Comparison of ENCODE assay signal across 9 cellular contexts in the genomic region with DNA sequence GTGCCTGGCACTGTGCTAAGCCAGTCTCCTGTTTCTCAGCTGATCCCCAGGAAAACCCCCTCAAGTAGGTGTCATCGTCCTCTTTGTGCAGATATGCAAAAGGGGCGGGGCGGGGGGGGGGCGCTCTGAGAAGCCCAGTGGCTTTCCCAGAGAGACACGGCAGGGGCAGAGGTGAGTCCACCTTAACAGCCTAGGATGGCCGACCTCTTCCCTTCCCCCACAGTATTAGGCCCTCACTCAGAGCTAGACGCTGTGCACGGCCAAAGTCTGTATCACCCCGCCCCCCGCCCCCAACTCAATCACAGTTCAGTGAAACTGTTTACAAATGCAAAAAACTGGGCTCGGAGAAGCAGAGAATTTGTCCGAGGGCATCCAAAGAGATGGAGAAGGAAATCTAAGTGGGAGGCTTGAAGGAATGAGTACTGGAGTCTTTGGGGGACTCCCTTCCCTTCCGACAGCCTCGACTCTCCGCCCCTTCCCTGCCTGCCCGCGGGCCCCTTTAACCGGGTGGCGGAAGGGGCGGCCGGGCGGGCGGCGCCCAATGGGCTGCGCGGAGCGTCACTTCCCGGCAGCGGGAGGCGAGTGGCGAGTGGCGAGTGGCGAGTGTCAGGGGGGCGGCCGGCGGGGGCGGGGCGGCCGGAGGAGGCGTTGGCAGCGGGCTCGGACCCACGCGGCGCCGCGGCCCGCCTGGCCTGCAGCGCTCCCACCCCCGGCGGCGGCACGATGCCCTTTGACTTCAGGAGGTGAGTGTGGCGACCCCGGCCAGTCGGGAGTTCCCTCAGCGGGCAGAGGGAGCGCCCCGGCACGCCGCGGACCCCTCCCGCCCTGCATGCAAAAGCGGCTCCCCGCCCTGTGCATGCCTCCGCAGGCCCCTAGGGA. TPM values are rescaled to one million over a fixed set of nuclear protein-coding genes. Genes with fewer than 3 reads are reported as not detected.
DNase-seq lines count a peak whose midpoint lies in the region; ATAC-seq, FAIRE-seq and TF ChIP-seq lines count a peak whose summit lies in the region.
"Had no signal": no experiment of that assay in that cellular context is flagged by ENCODE, and none has a peak within 500 bp of the region (broad histone marks: within the 10 kb centered on the region; RNA-seq: fewer than 3 reads in every experiment).

A gene with protein sequence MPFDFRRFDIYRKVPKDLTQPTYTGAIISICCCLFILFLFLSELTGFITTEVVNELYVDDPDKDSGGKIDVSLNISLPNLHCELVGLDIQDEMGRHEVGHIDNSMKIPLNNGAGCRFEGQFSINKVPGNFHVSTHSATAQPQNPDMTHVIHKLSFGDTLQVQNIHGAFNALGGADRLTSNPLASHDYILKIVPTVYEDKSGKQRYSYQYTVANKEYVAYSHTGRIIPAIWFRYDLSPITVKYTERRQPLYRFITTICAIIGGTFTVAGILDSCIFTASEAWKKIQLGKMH (plus strand): TSS at position 561 of the 879 bp plus-strand sequence. CDS start 163 bp downstream, at position 724.

- peaks cover 37 to 46% (median 40%) of the 10 kb centered on the region in 3 donors for H3K4me1 ChIP-seq in skeletal muscle tissue (ENCODE audit: control insufficient read depth in 3 of 3, insufficient read depth in 3 of 3, low read length in 3 of 3)

- TF ChIP-seq CTCF in WI38 (IDR thresholded peaks at IDR 0.05; ENCODE audit: low read depth, low read length) (no peak), bronchial epithelial cell (IDR thresholded peaks at IDR 0.05; ENCODE audit: insufficient read depth, low read length, severe bottlenecking) (no peak)

- H3K9ac ChIP-seq in skeletal muscle tissue (ENCODE audit: low read depth in 1 of 3, low read length in 3 of 3), result peak within 1 kb of the TSS; percentile 85 to 91 (median 86)

- ATAC-seq in HG02763 (IDR thresholded peaks at IDR 0.05; ENCODE audit: unreplicated experiment), result peak; percentile 82

- no peaks in the 10 kb centered on the region for H3K9me3 ChIP-seq in skeletal muscle tissue (ENCODE audit: control insufficient read depth in 3 of 3, low read length in 3 of 3)

- H3K36me3 ChIP-seq in bronchial epithelial cell (ENCODE audit: control insufficient read depth, insufficient read depth, low read length), result peaks cover 5% of the 10 kb centered on the region
- H3K36me3 ChIP-seq in skeletal muscle tissue (ENCODE audit: control insufficient read depth in 3 of 3, insufficient read depth in 3 of 3, low read length in 3 of 3), result peaks cover 0 to 5% (median 3%) of the 10 kb centered on the region in 3 donors

- no peak for FAIRE-seq in bronchial epithelial cell (lab: Jason Lieb, UNC)
- FAIRE-seq: G401.6 had no signal

- H3K27ac ChIP-seq in skeletal muscle tissue (ENCODE audit: low read depth, low read length), result peak within 1 kb of the TSS; percentile 90

- H3K27me3 ChIP-seq in bronchial epithelial cell (ENCODE audit: control insufficient read depth, insufficient read depth, low read length), result no peaks in the 10 kb centered on the region
- no peaks in the 10 kb centered on the region for H3K27me3 ChIP-seq in skeletal muscle tissue (ENCODE audit: control insufficient read depth in 3 of 3, insufficient read depth in 3 of 3, low read length in 3 of 3)

- peak; percentile 58 to 70 for DNase-seq in NCI-H2081 (lab: John Stamatoyannopoulos, UW)
- DNase-seq in NCI-H2081 treated with DMSO at 0.1 percent for 48 hours (lab: John Stamatoyannopoulos, UW), result no peak
- peak; percentile 57 for DNase-seq in NCI-H2029 (lab: John Stamatoyannopoulos, UW)
- peak; percentile 56 for DNase-seq in bronchial epithelial cell (ENCODE audit: low read depth)
- peak; percentile 88 for DNase-seq in iPS-NIHi7 (ENCODE audit: extremely low spot score)

- H3K4me3 ChIP-seq in WI38 (ENCODE audit: low read depth, low read length) (peak within 1 kb of the TSS; percentile 90), bronchial epithelial cell (ENCODE audit: low read depth, low read length) (peak within 1 kb of the TSS; percentile 81), skeletal muscle tissue (ENCODE audit: low read length in 3 of 3) (peak within 1 kb of the TSS; percentile 85 to 88 (median 87))

RNA-seq across cellular contexts. Expression of the gene that starts here (rescaled TPM):
- total RNA-seq in bronchial epithelial cell, result 105 and 116 TPM in 2 replicates
- total RNA-seq in skeletal muscle tissue, result 46.4 TPM
